Comparison of ENCODE assay signal across 20 cellular contexts in genomic region chr20:58325914-58326313, GRCh38. TPM values are rescaled to one million over a fixed set of nuclear protein-coding genes. Genes with fewer than 3 reads are reported as not detected.
DNase-seq lines count a peak whose midpoint lies in the region; ATAC-seq, FAIRE-seq and TF ChIP-seq lines count a peak whose summit lies in the region.
"Had no signal": no experiment of that assay in that cellular context is flagged by ENCODE, and none has a peak within 500 bp of the region (broad histone marks: within the 10 kb centered on the region; RNA-seq: fewer than 3 reads in every experiment).

No MANE protein-coding gene starts in this region.

- H3K9me3 ChIP-seq in SK-N-MC (ENCODE audit: low read depth, low read length), result no peaks in the 10 kb centered on the region
- H3K9me3 ChIP-seq: BE2C, HAP-1 had no signal

- no peaks in the 10 kb centered on the region for H3K36me3 ChIP-seq in SK-N-MC (ENCODE audit: insufficient read depth, low read length)
- H3K36me3 ChIP-seq: BE2C, HAP-1 had no signal

- H3K36me3 Mint-ChIP-seq in activated T-cell treated with anti-CD3 and anti-CD28 coated beads, Interleukin-2, amount 50 U/mL, for 72 hours (ENCODE audit: insufficient read depth in 2 of 2), result peaks cover 0 to 5% of the 10 kb centered on the region in 2 donors
- H3K36me3 Mint-ChIP-seq in natural killer cell (no peaks in the 10 kb centered on the region), mesothelial cell of epicardium (no peaks in the 10 kb centered on the region)
- H3K36me3 Mint-ChIP-seq in natural killer cell treated with Interleukin-12 subunit alpha and Interleukin-12 subunit beta and Interleukin-15 and Interleukin-18, amount 100 ng/mL, for 72 hours, result no peaks in the 10 kb centered on the region

- no peak for DNase-seq in activated T-cell treated with anti-CD3 and anti-CD28 coated beads, Interleukin-2, amount 50 U/mL, for 72 hours
- DNase-seq in activated T-cell treated with anti-CD3 and anti-CD28 coated beads, Interleukin-2, amount 50 U/mL, for 48 hours, result no peak
- DNase-seq in natural killer cell, result no peak
- DNase-seq in natural killer cell treated with Interleukin-12 subunit alpha and Interleukin-12 subunit beta and Interleukin-15 and Interleukin-18, amount 100 ng/mL, for 72 hours (ENCODE audit: low spot score), result no peak
- DNase-seq in SK-N-MC (ENCODE audit: low read depth, low spot score), result no peak
- no peak for DNase-seq in HTR-8/SVneo (ENCODE audit: insufficient read length, low spot score)
- no peak for DNase-seq in mesothelial cell of epicardium (ENCODE audit: low spot score in 2 of 2, unreplicated experiment in 2 of 2)
- DNase-seq: ACHN; BE2C; C1 segment of cervical spinal cord; CD4-positive, CD25-positive, alpha-beta regulatory T cell; CD8-positive, alpha-beta memory T cell; COR-L47; DMS 273 treated with DMSO at 0.1 percent for 48 hours; DMS53; DND-41; EL had no signal

- peaks cover 52% of the 10 kb centered on the region for H3K4me1 Mint-ChIP-seq in activated T-cell treated with anti-CD3 and anti-CD28 coated beads, Interleukin-2, amount 50 U/mL, for 72 hours (ENCODE audit: low read depth)
- H3K4me1 Mint-ChIP-seq in natural killer cell (peaks cover 59 to 61% of the 10 kb centered on the region in 2 donors), mesothelial cell of epicardium (no peaks in the 10 kb centered on the region)
- peaks cover 47 to 50% of the 10 kb centered on the region in 2 donors for H3K4me1 Mint-ChIP-seq in natural killer cell treated with Interleukin-12 subunit alpha and Interleukin-12 subunit beta and Interleukin-15 and Interleukin-18, amount 100 ng/mL, for 72 hours (ENCODE audit: low read depth in 2 of 2)

- no peak overlapping the region for H3K9ac ChIP-seq in SK-N-MC (ENCODE audit: insufficient read length)

- no peak for ATAC-seq in activated T-cell treated with anti-CD3 and anti-CD28 coated beads, Interleukin-2, amount 50 U/mL, for 72 hours (replicated peaks in 1 of 2)
- no peak for ATAC-seq in natural killer cell
- no peak for ATAC-seq in natural killer cell treated with Interleukin-12 subunit alpha and Interleukin-12 subunit beta and Interleukin-15 and Interleukin-18, amount 100 ng/mL, for 72 hours
- ATAC-seq: GM12878 had no signal

- H3K27ac Mint-ChIP-seq in activated T-cell treated with anti-CD3 and anti-CD28 coated beads, Interleukin-2, amount 50 U/mL, for 72 hours, result peak overlapping the region; percentile 87
- H3K27ac Mint-ChIP-seq in natural killer cell (peak overlapping the region in 1 of 2 donors; percentile 59), mesothelial cell of epicardium (no peak overlapping the region)
- no peak overlapping the region for H3K27ac Mint-ChIP-seq in natural killer cell treated with Interleukin-12 subunit alpha and Interleukin-12 subunit beta and Interleukin-15 and Interleukin-18, amount 100 ng/mL, for 72 hours

- 0 out of 2 replicates have a peak overlapping the region, but pooled peaks have one; percentile 28 for H3K27ac ChIP-seq in SK-N-MC

- intact Hi-C loops in natural killer cell (cut with micrococcal nuclease), result no loop called here

- H3K4me3 Mint-ChIP-seq in activated T-cell treated with anti-CD3 and anti-CD28 coated beads, Interleukin-2, amount 50 U/mL, for 72 hours, result no peak overlapping the region
- H3K4me3 Mint-ChIP-seq in natural killer cell, result peak overlapping the region; percentile 25
- no peak overlapping the region for H3K4me3 Mint-ChIP-seq in natural killer cell treated with Interleukin-12 subunit alpha and Interleukin-12 subunit beta and Interleukin-15 and Interleukin-18, amount 100 ng/mL, for 72 hours
- H3K4me3 Mint-ChIP-seq in mesothelial cell of epicardium, result no peak overlapping the region
- H3K4me3 Mint-ChIP-seq: IgD-negative memory B cell had no signal

- H3K4me3 ChIP-seq in SK-N-MC, result no peak overlapping the region
- H3K4me3 ChIP-seq: GM12878, HAP-1 had no signal

- no peaks in the 10 kb centered on the region for H3K9me3 Mint-ChIP-seq in activated T-cell treated with anti-CD3 and anti-CD28 coated beads, Interleukin-2, amount 50 U/mL, for 72 hours
- H3K9me3 Mint-ChIP-seq in natural killer cell (no peaks in the 10 kb centered on the region), mesothelial cell of epicardium (no peaks in the 10 kb centered on the region)
- no peaks in the 10 kb centered on the region for H3K9me3 Mint-ChIP-seq in natural killer cell treated with Interleukin-12 subunit alpha and Interleukin-12 subunit beta and Interleukin-15 and Interleukin-18, amount 100 ng/mL, for 72 hours
- H3K9me3 Mint-ChIP-seq: CD4-positive, CD25-positive, alpha-beta regulatory T cell; CD8-positive, alpha-beta memory T cell; IgD-negative memory B cell had no signal

- FAIRE-seq in HTR-8/SVneo (lab: Jason Lieb, UNC), result no peak
- FAIRE-seq: GM12878 had no signal

- TF ChIP-seq CTCF in natural killer cell (IDR thresholded peaks at IDR 0.05) (no peak), mesothelial cell of epicardium (IDR thresholded peaks at IDR 0.05; ENCODE audit: unreplicated experiment) (no peak)

- H3K27me3 Mint-ChIP-seq in activated T-cell treated with anti-CD3 and anti-CD28 coated beads, Interleukin-2, amount 50 U/mL, for 72 hours (ENCODE audit: low read depth), result no peaks in the 10 kb centered on the region
- no peaks in the 10 kb centered on the region for H3K27me3 Mint-ChIP-seq in natural killer cell (ENCODE audit: low read depth in 2 of 2)
- H3K27me3 Mint-ChIP-seq in natural killer cell treated with Interleukin-12 subunit alpha and Interleukin-12 subunit beta and Interleukin-15 and Interleukin-18, amount 100 ng/mL, for 72 hours, result no peaks in the 10 kb centered on the region
- no peaks in the 10 kb centered on the region for H3K27me3 Mint-ChIP-seq in mesothelial cell of epicardium (ENCODE audit: low read depth)
- H3K27me3 Mint-ChIP-seq: CD4-positive, CD25-positive, alpha-beta regulatory T cell; IgD-negative memory B cell had no signal

RNA-seq across cellular contexts. Expression of gene RAB22A, which starts 16.4 kb away (rescaled TPM):
- 10 to 100 TPM; 12.3 to 13.2 TPM for total RNA-seq in activated T-cell treated with anti-CD3 and anti-CD28 coated beads, Interleukin-2, amount 50 U/mL, for 72 hours
- total RNA-seq in natural killer cell (10 to 100 TPM; 19.6 to 29.8 (median 28.6) TPM), mesothelial cell of epicardium (20.4 to 21.2 TPM (median 20.7 TPM) in 3 replicates)
- total RNA-seq in natural killer cell treated with Interleukin-12 subunit alpha and Interleukin-12 subunit beta and Interleukin-15 and Interleukin-18, amount 100 ng/mL, for 72 hours, result 10 to 100 TPM; 12.2 to 16.2 TPM
